ENCODE assay signal across 8 cellular contexts in genomic region chr3:16290007-16290826, GRCh38. TPM values are rescaled to one million over a fixed set of nuclear protein-coding genes. Genes with fewer than 3 reads are reported as not detected.
DNase-seq lines count a peak whose midpoint lies in the region; ATAC-seq and TF ChIP-seq lines count a peak whose summit lies in the region.

No MANE protein-coding gene starts in this region.

- peaks cover 77% of the 10 kb centered on the region for H3K36me3 Mint-ChIP-seq in activated CD8-positive, alpha-beta T cell treated with anti-CD3 and anti-CD28 coated beads for 36 hours (ENCODE audit: low read depth)
- H3K36me3 Mint-ChIP-seq in osteocyte (ENCODE audit: unreplicated experiment), result peaks cover 23% of the 10 kb centered on the region

- peak overlapping the region; percentile 98 for H3K27ac Mint-ChIP-seq in activated CD8-positive, alpha-beta T cell treated with anti-CD3 and anti-CD28 coated beads for 36 hours
- peak overlapping the region; percentile 65 for H3K27ac Mint-ChIP-seq in osteocyte (ENCODE audit: unreplicated experiment)

- POLR2A ChIA-PET in activated CD8-positive, alpha-beta T cell treated with anti-CD3 and anti-CD28 coated beads for 36 hours (lab: Charles Lee), result interaction anchor here (0.7 to 9.2 kb wide), 7 partner anchors 13 to 30 kb away, joined by 4 to 86 read pairs (median 11); partner anchors contain the start of genes DPH3 and OXNAD1

- CTCF ChIA-PET in activated CD8-positive, alpha-beta T cell treated with anti-CD3 and anti-CD28 coated beads for 36 hours (lab: Charles Lee), result interaction anchor here (0.9 to 9.8 kb wide), 32 partner anchors 8 to 310 kb away, joined by 3 to 274 read pairs (median 5); partner anchors contain the start of genes DPH3, OXNAD1 and RFTN1

- intact Hi-C loops in activated CD8-positive, alpha-beta T cell treated with anti-CD3 and anti-CD28 coated beads for 36 hours (cut with micrococcal nuclease), result loop anchor here (1.0 to 2.0 kb wide), 3 partner anchors 21 to 260 kb away; no protein-coding TSS in a partner anchor

- H3K4me1 Mint-ChIP-seq in activated CD8-positive, alpha-beta T cell treated with anti-CD3 and anti-CD28 coated beads for 36 hours (ENCODE audit: low read depth), result peaks cover 76% of the 10 kb centered on the region
- peaks cover 21% of the 10 kb centered on the region for H3K4me1 Mint-ChIP-seq in osteocyte (ENCODE audit: unreplicated experiment)

- H3K27me3 Mint-ChIP-seq in activated CD8-positive, alpha-beta T cell treated with anti-CD3 and anti-CD28 coated beads for 36 hours, result no peaks in the 10 kb centered on the region
- no peaks in the 10 kb centered on the region for H3K27me3 Mint-ChIP-seq in osteocyte (ENCODE audit: unreplicated experiment)

- peak overlapping the region; percentile 93 for H3K4me3 Mint-ChIP-seq in activated CD8-positive, alpha-beta T cell treated with anti-CD3 and anti-CD28 coated beads for 36 hours
- H3K4me3 Mint-ChIP-seq in osteocyte (ENCODE audit: unreplicated experiment), result no peak overlapping the region

- DNase-seq in COLO668 (lab: John Stamatoyannopoulos, UW; ENCODE audit: unreplicated experiment) (peak; percentile 14), NCI-H526 treated with DMSO at 0.1 percent for 48 hours (lab: John Stamatoyannopoulos, UW) (peak; percentile 11), fibroblast of peridontal ligament (ENCODE audit: extremely low read depth) (peak; percentile 82), osteocyte (ENCODE audit: extremely low spot score, unreplicated experiment) (no peak), OCI-M2 (lab: John Stamatoyannopoulos, UW; ENCODE audit: unreplicated experiment) (no peak)
- DNase-seq in activated CD8-positive, alpha-beta T cell treated with anti-CD3 and anti-CD28 coated beads for 36 hours, result peak; percentile 81

- peaks cover 13% of the 10 kb centered on the region for H3K9me3 Mint-ChIP-seq in activated CD8-positive, alpha-beta T cell treated with anti-CD3 and anti-CD28 coated beads for 36 hours
- H3K9me3 Mint-ChIP-seq in osteocyte (ENCODE audit: unreplicated experiment), result peaks cover 13% of the 10 kb centered on the region

- peak; percentile 41 for ATAC-seq in GM21737 (IDR thresholded peaks at IDR 0.05; ENCODE audit: unreplicated experiment)
- peak; percentile 12 for ATAC-seq in activated CD8-positive, alpha-beta T cell treated with anti-CD3 and anti-CD28 coated beads for 36 hours
- no peak for ATAC-seq in GM19455 (IDR thresholded peaks at IDR 0.05; ENCODE audit: unreplicated experiment)

- TF ChIP-seq CTCF in activated CD8-positive, alpha-beta T cell treated with anti-CD3 and anti-CD28 coated beads for 36 hours (IDR thresholded peaks at IDR 0.05), result peak; percentile 93
- TF ChIP-seq CTCF in osteocyte (IDR thresholded peaks at IDR 0.05), result peak; percentile 92

RNA-seq across cellular contexts. Expression of gene OXNAD1, which starts 25.2 kb away (rescaled TPM):
- total RNA-seq in activated CD8-positive, alpha-beta T cell treated with anti-CD3 and anti-CD28 coated beads for 36 hours, result 10 to 100 TPM; 37.0 to 38.8 TPM
- 10.4 and 10.8 TPM in 2 replicates for total RNA-seq in osteocyte

RNA-seq across cellular contexts. Expression of gene DPH3, which starts 25.5 kb away (rescaled TPM):
- total RNA-seq in activated CD8-positive, alpha-beta T cell treated with anti-CD3 and anti-CD28 coated beads for 36 hours, result 10 to 100 TPM; 18.2 to 19.9 TPM
- 16.7 and 21.4 TPM in 2 replicates for total RNA-seq in osteocyte

Comparison
In these comparisons a context has a peak if more than half of its experiments do, and no peak if none do; other contexts are left out.
1. DNase-seq: peak in COLO668 (single experiment), NCI-H526 treated with DMSO at 0.1 percent for 48 hours (single experiment), activated CD8-positive, alpha-beta T cell treated with anti-CD3 and anti-CD28 coated beads for 36 hours (single experiment) and fibroblast of peridontal ligament (single experiment); none in osteocyte (single experiment) and OCI-M2 (single experiment).